21 cellular contexts compared by ENCODE assay signal in genomic region chr1:27267153-27267552, GRCh38.
"Had no signal": no experiment of that assay in that cellular context is flagged by ENCODE, and none has a peak within 500 bp of the region (broad histone marks: within the 10 kb centered on the region; RNA-seq: fewer than 3 reads in every experiment).

No MANE protein-coding gene starts in this region.

- H3K9me3 ChIP-seq: esophagus muscularis mucosa, gastroesophageal sphincter, heart left ventricle, left lung, lower lobe of right lung had no signal

- H3K27me3 ChIP-seq: esophagus muscularis mucosa, foreskin keratinocyte, gastroesophageal sphincter, heart left ventricle, hepatocyte, left lung had no signal

- DNase-seq: effector CD8-positive, alpha-beta T cell; effector memory CD8-positive, alpha-beta T cell; endodermal cell; foreskin keratinocyte; heart left ventricle; hypothalamus; immature natural killer cell; islet precursor cell; kidney; kidney glomerular epithelial cell; left lung; left ventricle myocardium superior; lower lobe of right lung; mesenchymal stem cell; naive thymus-derived CD4-positive, alpha-beta T cell had no signal

- ATAC-seq: effector memory CD8-positive, alpha-beta T cell; foreskin keratinocyte; gastroesophageal sphincter; heart left ventricle; left lung; left ventricle myocardium superior; lower lobe of right lung; naive thymus-derived CD4-positive, alpha-beta T cell had no signal

- FAIRE-seq: endometrium, frontal cortex, kidney had no signal

- H3K27ac ChIP-seq: coronary artery, esophagus muscularis mucosa, foreskin keratinocyte, gastroesophageal sphincter, heart left ventricle, hepatocyte, left lung, lower lobe of right lung had no signal

- H3K4me1 ChIP-seq: esophagus muscularis mucosa, foreskin keratinocyte, gastroesophageal sphincter, heart left ventricle, left lung, lower lobe of right lung had no signal

- H3K4me3 ChIP-seq: coronary artery, esophagus muscularis mucosa, gastroesophageal sphincter, heart left ventricle, hepatocyte, left lung, lower lobe of right lung had no signal
